In the genomic region with DNA sequence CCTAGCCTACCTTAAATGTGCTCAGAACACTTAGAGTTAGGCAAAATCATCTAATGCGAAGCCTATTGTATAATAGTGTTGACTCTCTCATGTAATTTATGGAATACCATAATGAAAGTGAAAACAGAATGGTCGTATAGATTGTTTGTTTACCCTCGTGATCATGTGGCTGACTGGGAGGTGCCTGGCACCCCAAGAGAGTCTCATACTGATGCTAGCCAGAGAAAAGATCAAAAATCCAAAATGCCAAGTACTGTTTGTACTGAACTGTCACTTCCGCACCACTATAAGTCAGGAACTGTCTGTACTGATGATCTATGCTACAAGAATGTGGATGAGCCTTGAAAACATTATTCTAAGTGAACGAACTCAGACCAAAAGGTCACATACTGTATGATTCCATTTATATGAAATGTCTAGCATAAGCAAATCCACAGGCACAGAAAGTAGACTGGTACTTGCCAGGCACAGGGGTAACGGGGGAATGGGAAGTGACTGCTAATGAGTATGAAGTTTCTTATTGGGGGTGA, we compare ENCODE assay signal across 8 cellular contexts. TPM values are rescaled to one million over a fixed set of nuclear protein-coding genes. Genes with fewer than 3 reads are reported as not detected.
A peak's percentile ranks its signal among the peaks of the same experiment; 100 is the strongest.
DNase-seq lines count a peak whose midpoint lies in the region; ATAC-seq lines count a peak whose summit lies in the region.

No MANE protein-coding gene starts in this region.

- DNase-seq in T-helper 1 cell (no peak), glomerular visceral epithelial cell (ENCODE audit: extremely low spot score) (peak; percentile 90), sciatic nerve (ENCODE audit: low spot score) (no peak)
- no peak for DNase-seq in activated T-helper 2 cell treated with anti-CD3 and anti-CD28 coated beads, Interferon-gamma antibody, Interleukin-2, Interleukin-4, amounts not matched to agents 10 μg/mL and 5 μg/mL and 100 μg/mL, durations not matched to agents 14 hours and 24 hours and 36 hours (ENCODE audit: low spot score)
- no peak for DNase-seq in activated effector memory CD4-positive, alpha-beta T cell treated with anti-CD3 and anti-CD28 coated beads, Interleukin-2, amount 50 U/mL, for 16 hours

- intact Hi-C loops in activated T-helper 2 cell treated with anti-CD3 and anti-CD28 coated beads, Interferon-gamma antibody, Interleukin-2, Interleukin-4, amounts not matched to agents 10 μg/mL and 5 μg/mL and 100 μg/mL, durations not matched to agents 14 hours and 24 hours and 36 hours (cut with micrococcal nuclease) = no loop called here
- intact Hi-C loops in sciatic nerve (cut with DNase I) = no loop called here

- peaks cover 29% of the 10 kb centered on the region for H3K4me1 Mint-ChIP-seq in T-helper 1 cell treated with Interleukin-12 subunit alpha and Interleukin-12 subunit beta and Interleukin-4 antibody, amounts not matched to agents 30 μg/mL and 1 μg/mL, for 36 hours (ENCODE audit: low read depth)
- H3K4me1 Mint-ChIP-seq in activated T-helper 2 cell treated with anti-CD3 and anti-CD28 coated beads, Interferon-gamma antibody, Interleukin-2, Interleukin-4, amounts not matched to agents 10 μg/mL and 5 μg/mL and 100 μg/mL, durations not matched to agents 14 hours and 24 hours and 36 hours (ENCODE audit: low read depth) = peaks cover 27% of the 10 kb centered on the region

- no peaks in the 10 kb centered on the region for H3K27me3 Mint-ChIP-seq in T-helper 1 cell treated with Interleukin-12 subunit alpha and Interleukin-12 subunit beta and Interleukin-4 antibody, amounts not matched to agents 30 μg/mL and 1 μg/mL, for 36 hours (ENCODE audit: low read depth)
- H3K27me3 Mint-ChIP-seq in activated T-helper 2 cell treated with anti-CD3 and anti-CD28 coated beads, Interferon-gamma antibody, Interleukin-2, Interleukin-4, amounts not matched to agents 10 μg/mL and 5 μg/mL and 100 μg/mL, durations not matched to agents 14 hours and 24 hours and 36 hours (ENCODE audit: low read depth) = no peaks in the 10 kb centered on the region

- peak overlapping the region; percentile 21 for H3K27ac Mint-ChIP-seq in T-helper 1 cell treated with Interleukin-12 subunit alpha and Interleukin-12 subunit beta and Interleukin-4 antibody, amounts not matched to agents 30 μg/mL and 1 μg/mL, for 36 hours
- peak overlapping the region; percentile 54 for H3K27ac Mint-ChIP-seq in activated T-helper 2 cell treated with anti-CD3 and anti-CD28 coated beads, Interferon-gamma antibody, Interleukin-2, Interleukin-4, amounts not matched to agents 10 μg/mL and 5 μg/mL and 100 μg/mL, durations not matched to agents 14 hours and 24 hours and 36 hours

- peak; percentile 77 for ATAC-seq in sciatic nerve
- ATAC-seq in GM18519 (IDR thresholded peaks at IDR 0.05; ENCODE audit: low FRiP score, unreplicated experiment) = no peak
- no peak for ATAC-seq in GM18511 (IDR thresholded peaks at IDR 0.05; ENCODE audit: unreplicated experiment)

- H3K36me3 Mint-ChIP-seq in T-helper 1 cell treated with Interleukin-12 subunit alpha and Interleukin-12 subunit beta and Interleukin-4 antibody, amounts not matched to agents 30 μg/mL and 1 μg/mL, for 36 hours (ENCODE audit: low read depth) = peaks cover 31% of the 10 kb centered on the region
- H3K36me3 Mint-ChIP-seq in activated T-helper 2 cell treated with anti-CD3 and anti-CD28 coated beads, Interferon-gamma antibody, Interleukin-2, Interleukin-4, amounts not matched to agents 10 μg/mL and 5 μg/mL and 100 μg/mL, durations not matched to agents 14 hours and 24 hours and 36 hours (ENCODE audit: low read depth) = peaks cover 43% of the 10 kb centered on the region

- peak overlapping the region; percentile 2 for H3K4me3 Mint-ChIP-seq in T-helper 1 cell treated with Interleukin-12 subunit alpha and Interleukin-12 subunit beta and Interleukin-4 antibody, amounts not matched to agents 30 μg/mL and 1 μg/mL, for 36 hours
- H3K4me3 Mint-ChIP-seq in activated T-helper 2 cell treated with anti-CD3 and anti-CD28 coated beads, Interferon-gamma antibody, Interleukin-2, Interleukin-4, amounts not matched to agents 10 μg/mL and 5 μg/mL and 100 μg/mL, durations not matched to agents 14 hours and 24 hours and 36 hours (ENCODE audit: low read depth) = peak overlapping the region; percentile 1

- no peaks in the 10 kb centered on the region for H3K9me3 Mint-ChIP-seq in T-helper 1 cell treated with Interleukin-12 subunit alpha and Interleukin-12 subunit beta and Interleukin-4 antibody, amounts not matched to agents 30 μg/mL and 1 μg/mL, for 36 hours
- H3K9me3 Mint-ChIP-seq in activated T-helper 2 cell treated with anti-CD3 and anti-CD28 coated beads, Interferon-gamma antibody, Interleukin-2, Interleukin-4, amounts not matched to agents 10 μg/mL and 5 μg/mL and 100 μg/mL, durations not matched to agents 14 hours and 24 hours and 36 hours = no peaks in the 10 kb centered on the region

RNA-seq across cellular contexts. Expression of a gene that starts 22.4 kb away (rescaled TPM):
- total RNA-seq in activated T-helper 2 cell treated with anti-CD3 and anti-CD28 coated beads, Interferon-gamma antibody, Interleukin-2, Interleukin-4, amounts not matched to agents 10 μg/mL and 5 μg/mL and 100 μg/mL, durations not matched to agents 14 hours and 24 hours and 36 hours = 45.7 and 46.7 TPM in 2 replicates
- total RNA-seq in sciatic nerve = 49.3 TPM
